ENCODE assay signal across 13 cellular contexts in genomic region chr12:131112016-131112415, GRCh38.
DNase-seq lines count a peak whose midpoint lies in the region; ATAC-seq and TF ChIP-seq lines count a peak whose summit lies in the region.
"Had no signal": no experiment of that assay in that cellular context is flagged by ENCODE, and none has a peak within 500 bp of the region (broad histone marks: within the 10 kb centered on the region; RNA-seq: fewer than 3 reads in every experiment).

No MANE protein-coding gene starts in this region.

- TF ChIP-seq CTCF in lower lobe of right lung (IDR thresholded peaks at IDR 0.05), result no peak

- H3K4me1 ChIP-seq in GM23248 (ENCODE audit: insufficient read depth), result peaks cover 28% of the 10 kb centered on the region
- H3K4me1 ChIP-seq in lower lobe of right lung, result no peaks in the 10 kb centered on the region

- H3K9me3 ChIP-seq in GM23248 (ENCODE audit: low read depth), result no peaks in the 10 kb centered on the region
- no peaks in the 10 kb centered on the region for H3K9me3 ChIP-seq in lower lobe of right lung

- H3K36me3 ChIP-seq in GM23248 (ENCODE audit: low read depth) (no peaks in the 10 kb centered on the region), lower lobe of right lung (peaks cover 22% of the 10 kb centered on the region)

- no peak for ATAC-seq in lower lobe of right lung
- no peak for ATAC-seq in HG02588 (IDR thresholded peaks at IDR 0.05; ENCODE audit: unreplicated experiment)
- ATAC-seq in HG02870 (IDR thresholded peaks at IDR 0.05; ENCODE audit: unreplicated experiment), result no peak

- WGBS in GM23248 (ENCODE audit: low coverage in 1 of 2, low lambda C conversion rate in 2 of 2, missing lambda C conversion rate in 2 of 2), 2 experiments, result 0 to 6% methylated on average over 1 of the region's 1 CpG

- H4K20me1 ChIP-seq in GM23248 (ENCODE audit: insufficient read depth), result no peaks in the 10 kb centered on the region

- intact Hi-C loops in lower lobe of right lung (cut with DNase I), result no loop called here

- in situ Hi-C loops in GM23248 (cut with MboI), result no loop called here

- peak overlapping the region; percentile 71 for H2AFZ ChIP-seq in GM23248

- peak overlapping the region; percentile 68 for H3K9ac ChIP-seq in GM23248

- H3F3A ChIP-seq in GM23248 (ENCODE audit: insufficient read depth), result peaks cover 16% of the 10 kb centered on the region

- H3K9me2 ChIP-seq in GM23248 (ENCODE audit: insufficient read depth), result no peaks in the 10 kb centered on the region

- H3K79me2 ChIP-seq in GM23248 (ENCODE audit: insufficient read depth), result no peaks in the 10 kb centered on the region

- peak overlapping the region; percentile 20 for H3K4me2 ChIP-seq in GM23248 (ENCODE audit: unreplicated experiment)

- H3K4me3 ChIP-seq in GM23248 (no peak overlapping the region), lower lobe of right lung (no peak overlapping the region)

- DNase-seq in Daoy (ENCODE audit: low read depth) (peak; percentile 64), GM23248 (peak; percentile 86), RPMI7951 (ENCODE audit: low read depth) (peak; percentile 30), lower lobe of right lung (no peak), RKO (ENCODE audit: low spot score) (no peak), 8988T (no peak)
- DNase-seq: activated CD8-positive, alpha-beta memory T cell treated with anti-CD3 and anti-CD28 coated beads, Interleukin-2, amount 50 U/mL, for 48 hours; NCI-H510A treated with DMSO at 0.1 percent for 48 hours; stimulated activated CD4-positive, alpha-beta T cell treated with anti-CD3 and anti-CD28 coated beads, Interleukin-4, amount 100 ng/mL, for 1 hour had no signal

- peak overlapping the region; percentile 84 for H3K27ac ChIP-seq in GM23248
- peak overlapping the region; percentile 20 for H3K27ac ChIP-seq in lower lobe of right lung
- H3K27ac ChIP-seq: C4-2B, VCaP had no signal

- H3K27me3 ChIP-seq in GM23248 (replicated peaks; ENCODE audit: insufficient read depth) (no peaks in the 10 kb centered on the region), lower lobe of right lung (ENCODE audit: low read depth) (no peaks in the 10 kb centered on the region)

Comparison
In these comparisons a context has a peak if more than half of its experiments do, and no peak if none do; other contexts are left out.
1. DNase-seq: peak in Daoy (single experiment), GM23248 (single experiment) and RPMI7951 (single experiment); none in lower lobe of right lung (single experiment), RKO (single experiment) and 8988T (single experiment).